21 cellular contexts compared by ENCODE assay signal in genomic region chr12:41011939-41012338, GRCh38.
DNase-seq lines count a peak whose midpoint lies in the region; ATAC-seq, FAIRE-seq and TF ChIP-seq lines count a peak whose summit lies in the region.
"Had no signal": no experiment of that assay in that cellular context is flagged by ENCODE, and none has a peak within 500 bp of the region (broad histone marks: within the 10 kb centered on the region; RNA-seq: fewer than 3 reads in every experiment).

No MANE protein-coding gene starts in this region.

- H3K27me3 ChIP-seq in HepG2 (ENCODE audit: control insufficient read depth in 1 of 2, insufficient read depth in 2 of 2, low read length in 2 of 2), result no peaks in the 10 kb centered on the region
- no peaks in the 10 kb centered on the region for H3K27me3 ChIP-seq in right lobe of liver
- no peaks in the 10 kb centered on the region for H3K27me3 ChIP-seq in endodermal cell (ENCODE audit: control insufficient read depth, insufficient read depth, low read length, poor library complexity, severe bottlenecking)
- H3K27me3 ChIP-seq: esophagus squamous epithelium, heart right ventricle had no signal

- no peak overlapping the region for H3K27ac Mint-ChIP-seq in endodermal cell
- H3K27ac Mint-ChIP-seq: activated naive CD4-positive, alpha-beta T cell treated with anti-CD3 and anti-CD28 coated beads for 36 hours; brain; T-helper 2 cell treated with Interferon-gamma antibody and Interleukin-4, amounts not matched to agents 5 μg/mL and 100 μg/mL, for 36 hours had no signal

- H3K4me1 ChIP-seq in HepG2 (ENCODE audit: insufficient read depth, low read length) (no peaks in the 10 kb centered on the region), right lobe of liver (no peaks in the 10 kb centered on the region), endodermal cell (ENCODE audit: control insufficient read depth, insufficient read depth, low read length) (no peaks in the 10 kb centered on the region)
- H3K4me1 ChIP-seq: Caco-2, heart right ventricle had no signal

- H3K36me3 ChIP-seq in HepG2 (replicated peaks in 1 of 2; ENCODE audit: control insufficient read depth in 1 of 2, insufficient read depth in 2 of 2, low read length in 2 of 2) (no peaks in the 10 kb centered on the region), right lobe of liver (no peaks in the 10 kb centered on the region), endodermal cell (ENCODE audit: control insufficient read depth, insufficient read depth, low read length) (no peaks in the 10 kb centered on the region)
- H3K36me3 ChIP-seq: esophagus squamous epithelium, heart right ventricle had no signal

- H3K9ac ChIP-seq in HepG2 (ENCODE audit: insufficient read depth, low read depth, low read length), result no peak overlapping the region
- no peak overlapping the region for H3K9ac ChIP-seq in endodermal cell (ENCODE audit: extremely low read depth, low read length, poor library complexity, severe bottlenecking)

- TF ChIP-seq EP300 in HepG2 (IDR thresholded peaks at IDR 0.05; ENCODE audit: low read depth in 2 of 2, low read length in 2 of 2) (no peak), HepG2 (CRISPR knock-in tag; IDR thresholded peaks at IDR 0.05; ENCODE audit: borderline replicate concordance) (no peak)

- no peaks in the 10 kb centered on the region for H3K4me1 Mint-ChIP-seq in endodermal cell

- no TSS peak for BruUV-seq in HepG2 (replicated peaks; lab: Mats Ljungman, UMichigan)

- H3K4me3 Mint-ChIP-seq in endodermal cell, result no peak overlapping the region
- H3K4me3 Mint-ChIP-seq: activated naive CD4-positive, alpha-beta T cell treated with anti-CD3 and anti-CD28 coated beads for 36 hours; brain; T-helper 2 cell treated with Interferon-gamma antibody and Interleukin-4, amounts not matched to agents 5 μg/mL and 100 μg/mL, for 36 hours had no signal

- CTCF ChIA-PET in HepG2 (lab: Yijun Ruan, JAX; ENCODE audit: low intra/inter-chr PET ratio, low total read pairs), result no interaction called here

- in situ Hi-C loops in HepG2 (cut with HindIII; ENCODE audit: extremely low pct_ligation_motif_present, low pct_unique_long_range_greater_than_20kb), result no loop called here

- DNase-seq in HepG2 (ENCODE audit: low spot score), result peak; percentile 15
- no peak for DNase-seq in right lobe of liver
- peak; percentile 10 for DNase-seq in NB4 (ENCODE audit: low read depth)
- DNase-seq in endodermal cell, result peak; percentile 53
- no peak for DNase-seq in putamen (ENCODE audit: low spot score)
- DNase-seq in stimulated activated CD8-positive, alpha-beta memory T cell treated with anti-CD3 and anti-CD28 coated beads, Interleukin-4, amount 100 ng/mL, for 48 hours, result no peak
- no peak for DNase-seq in DMS153 treated with DMSO at 0.1 percent for 48 hours (lab: John Stamatoyannopoulos, UW; ENCODE audit: unreplicated experiment)
- no peak for DNase-seq in activated naive CD4-positive, alpha-beta T cell (lab: John Stamatoyannopoulos, UW)
- DNase-seq: activated naive CD4-positive, alpha-beta T cell treated with anti-CD3 and anti-CD28 coated beads for 36 hours; Caco-2; dermis blood vessel endothelial cell; esophagus squamous epithelium; heart right ventricle; MV-4-11; occipital lobe; SIG-M5; small intestine; stimulated activated naive CD8-positive, alpha-beta T cell treated with anti-CD3 and anti-CD28 coated beads, Interleukin-15, Interleukin-2, amounts not matched to agents 100 U/mL and 50 U/mL, for 24 hours had no signal

- H4K20me1 ChIP-seq in HepG2 (ENCODE audit: insufficient read depth, low read length), result no peaks in the 10 kb centered on the region

- H2AFZ ChIP-seq in HepG2 (ENCODE audit: low read length), result no peak overlapping the region

- no peak overlapping the region for H3K27ac ChIP-seq in HepG2 (ENCODE audit: extremely low read length, insufficient read depth, low read length)
- H3K27ac ChIP-seq in right lobe of liver, result no peak overlapping the region
- no peak overlapping the region for H3K27ac ChIP-seq in endodermal cell (ENCODE audit: low read depth, low read length)
- H3K27ac ChIP-seq: esophagus squamous epithelium, heart right ventricle had no signal

- no peaks in the 10 kb centered on the region for H3K27me3 Mint-ChIP-seq in endodermal cell (ENCODE audit: insufficient read depth)

- H3K9me3 ChIP-seq in HepG2 (ENCODE audit: low read length) (peaks cover 57% of the 10 kb centered on the region), right lobe of liver (peaks cover 0 to 5% (median 0%) of the 10 kb centered on the region in 4 donors), endodermal cell (ENCODE audit: control insufficient read depth, low read length) (peaks cover 53% of the 10 kb centered on the region)

- TF ChIP-seq RAD21 in HepG2 (CRISPR knock-in tag; IDR thresholded peaks at IDR 0.05), result no peak

- no peaks in the 10 kb centered on the region for H3K79me2 ChIP-seq in HepG2 (ENCODE audit: insufficient read depth, low read length)

- H3K9me3 Mint-ChIP-seq in endodermal cell, result peaks cover 60% of the 10 kb centered on the region

- H3K4me2 ChIP-seq in HepG2 (ENCODE audit: low read depth, low read length), result no peak overlapping the region

- ATAC-seq in HepG2 (peak; percentile 64), right lobe of liver (no peak)
- ATAC-seq: heart right ventricle; stimulated activated naive CD8-positive, alpha-beta T cell treated with anti-CD3 and anti-CD28 coated beads, Interleukin-15, Interleukin-2, amounts not matched to agents 100 U/mL and 50 U/mL, for 24 hours had no signal

- peaks cover 10% of the 10 kb centered on the region for H3K36me3 Mint-ChIP-seq in endodermal cell (ENCODE audit: low read depth)

- TF ChIP-seq POLR2A in HepG2 (IDR thresholded peaks at IDR 0.05; ENCODE audit: insufficient read depth in 1 of 2, low read depth in 2 of 2, low read length in 2 of 2), result no peak
- TF ChIP-seq POLR2A in right lobe of liver (IDR thresholded peaks at IDR 0.05), result no peak
- TF ChIP-seq POLR2A in NB4 (IDR thresholded peaks at IDR 0.05; ENCODE audit: extremely low read depth, insufficient read length), result no peak

- POLR2A ChIA-PET in HepG2 (lab: Yijun Ruan, JAX), result no interaction called here

- intact Hi-C loops in HepG2 (cut with micrococcal nuclease; ENCODE audit: unreplicated experiment), result loop anchor here (5.0 kb wide), 1 partner anchor 1355 kb away; no protein-coding TSS in a partner anchor
- intact Hi-C loops in right lobe of liver (cut with DNase I), result no loop called here

- WGBS in HepG2 (ENCODE audit: low lambda C conversion rate), result 25% methylated on average over 1 of the region's 1 CpG
- 67% methylated on average over 1 of the region's 1 CpG for WGBS in right lobe of liver (ENCODE audit: insufficient coverage, low coverage, low lambda C conversion rate, missing lambda C conversion rate)
- WGBS in endodermal cell (ENCODE audit: insufficient coverage in 1 of 2, insufficient read length in 1 of 2), 2 experiments, result 80 to 94% methylated on average over 1 of the region's 1 CpG

- H3K4me3 ChIP-seq in HepG2 (replicated peaks in 1 of 3; ENCODE audit: insufficient read depth in 1 of 3, low read depth in 2 of 3, low read length in 3 of 3) (no peak overlapping the region), right lobe of liver (no peak overlapping the region), NB4 (ENCODE audit: low read depth, low read length) (no peak overlapping the region), endodermal cell (ENCODE audit: low read length) (no peak overlapping the region)
- H3K4me3 ChIP-seq: esophagus squamous epithelium, heart right ventricle had no signal

- no peak for FAIRE-seq in HepG2 (lab: Jason Lieb, UNC)
- FAIRE-seq: small intestine, urothelium cell line had no signal

- TF ChIP-seq CTCF in HepG2 (CRISPR knock-in tag; IDR thresholded peaks at IDR 0.05) (peak; percentile 50), right lobe of liver (IDR thresholded peaks at IDR 0.05) (no peak), NB4 (IDR thresholded peaks at IDR 0.05; ENCODE audit: low read depth, low read length) (no peak), endodermal cell (conservative IDR thresholded peaks at IDR 0.05) (peak; percentile 44)

TF ChIP-seq in HepG2, 621 proteins besides CTCF, POLR2A, EP300 and RAD21 (continues in another document):
- TF ChIP-seq MYC (CRISPR knock-in tag; IDR thresholded peaks at IDR 0.05; ENCODE audit: borderline replicate concordance), result peak; percentile 60; the same call in 1 of the 2 replicates
- no peak for TF ChIP-seq ZNF569 (CRISPR knock-in tag; IDR thresholded peaks at IDR 0.05; ENCODE audit: borderline replicate concordance)
- peak; percentile 100 for TF ChIP-seq ESRRA (CRISPR knock-in tag; IDR thresholded peaks at IDR 0.05; ENCODE audit: low read depth)
- no peak for TF ChIP-seq SMAD3 (CRISPR knock-in tag; IDR thresholded peaks at IDR 0.05)
- TF ChIP-seq MAX (IDR thresholded peaks at IDR 0.05), result peak; percentile 60
- TF ChIP-seq CSRNP2 (CRISPR knock-in tag; conservative IDR thresholded peaks at IDR 0.05; ENCODE audit: low read depth), result no peak
- TF ChIP-seq ZNF263 (CRISPR knock-in tag; IDR thresholded peaks at IDR 0.05), result no peak
- TF ChIP-seq ZSCAN29 (CRISPR knock-in tag; conservative IDR thresholded peaks at IDR 0.05), result no peak
- peak; percentile 41; the same call in 1 of the 2 replicates for TF ChIP-seq STAG1 (CRISPR knock-in tag; IDR thresholded peaks at IDR 0.05)

Comparison
In these comparisons a context has a peak if more than half of its experiments do, and no peak if none do; other contexts are left out.
1. DNase-seq: peak in HepG2 (single experiment), NB4 (single experiment) and endodermal cell (single experiment); none in right lobe of liver (0 of 3), putamen (single experiment), stimulated activated CD8-positive, alpha-beta memory T cell treated with anti-CD3 and anti-CD28 coated beads, Interleukin-4, amount 100 ng/mL, for 48 hours (single experiment), DMS153 treated with DMSO at 0.1 percent for 48 hours (single experiment) and activated naive CD4-positive, alpha-beta T cell (0 of 4).
2. CTCF ChIP-seq: peak in HepG2 (single experiment) and endodermal cell (single experiment); none in right lobe of liver (0 of 4) and NB4 (single experiment).